In the genomic region with DNA sequence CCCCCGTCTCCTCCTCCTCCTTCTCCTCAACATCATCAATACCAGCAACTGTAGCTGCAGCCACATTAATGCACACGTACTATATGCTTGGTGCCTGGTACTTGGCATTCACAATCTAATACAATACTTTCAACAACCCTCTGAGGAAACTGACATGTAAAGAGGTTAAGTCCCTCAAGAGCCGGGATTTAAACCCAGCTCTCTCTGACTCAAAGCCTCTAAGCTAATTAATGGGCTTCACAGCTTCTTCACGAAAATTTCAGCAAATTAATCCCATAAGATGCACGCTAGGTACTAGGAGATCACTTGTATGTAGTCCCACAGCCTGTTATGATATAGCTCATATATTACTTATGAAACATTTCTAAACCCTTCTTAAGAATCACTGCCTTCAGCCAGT, we compare ENCODE assay signal across 21 cellular contexts.
"Had no signal": no experiment of that assay in that cellular context is flagged by ENCODE, and none has a peak within 500 bp of the region (broad histone marks: within the 10 kb centered on the region; RNA-seq: fewer than 3 reads in every experiment).

No MANE protein-coding gene starts in this region.

- H3K27me3 ChIP-seq: esophagus squamous epithelium, heart right ventricle, ovary, SJSA1, transverse colon had no signal

- H3K36me3 Mint-ChIP-seq: activated CD8-positive, alpha-beta memory T cell treated with anti-CD3 and anti-CD28 coated beads, Interleukin-2, amount 10 ng/mL, durations not matched to agents 7 days and 5 days; activated naive CD4-positive, alpha-beta T cell treated with anti-CD3 and anti-CD28 coated beads, Interleukin-2, amount 10 ng/mL, durations not matched to agents 7 days and 5 days; immature natural killer cell; memory B cell; naive thymus-derived CD4-positive, alpha-beta T cell had no signal

- H3K4me3 ChIP-seq: esophagus squamous epithelium, heart right ventricle, ovary, SJSA1, transverse colon had no signal

- H3K9me3 ChIP-seq: esophagus squamous epithelium, ovary, SJSA1, transverse colon had no signal

- H3K9me3 Mint-ChIP-seq: activated CD4-positive, alpha-beta memory T cell treated with anti-CD3 and anti-CD28 coated beads, Interleukin-2, amount 10 ng/mL, durations not matched to agents 7 days and 5 days; activated naive CD4-positive, alpha-beta T cell treated with anti-CD3 and anti-CD28 coated beads, Interleukin-2, amount 10 ng/mL, durations not matched to agents 7 days and 5 days; activated naive CD8-positive, alpha-beta T cell treated with anti-CD3 and anti-CD28 coated beads, Interleukin-2, amount 50 U/mL, for 24 hours; dendritic cell treated with granulocyte-macrophage colony-stimulating factor and Interleukin-4, amounts not matched to agents 40 ng/mL and 50 ng/mL, for 4 days had no signal

- H3K27ac Mint-ChIP-seq: activated CD4-positive, alpha-beta memory T cell treated with anti-CD3 and anti-CD28 coated beads, Interleukin-2, amount 10 ng/mL, durations not matched to agents 7 days and 5 days; activated CD4-positive, alpha-beta T cell treated with anti-CD3 and anti-CD28 coated beads for 36 hours; activated CD8-positive, alpha-beta memory T cell treated with anti-CD3 and anti-CD28 coated beads, Interleukin-2, amount 10 ng/mL, durations not matched to agents 7 days and 5 days; activated naive CD4-positive, alpha-beta T cell treated with anti-CD3 and anti-CD28 coated beads, Interleukin-2, amount 10 ng/mL, durations not matched to agents 7 days and 5 days; activated naive CD8-positive, alpha-beta T cell treated with anti-CD3 and anti-CD28 coated beads, Interleukin-2, amount 50 U/mL, for 24 hours; dendritic cell treated with granulocyte-macrophage colony-stimulating factor and Interleukin-4, amounts not matched to agents 40 ng/mL and 50 ng/mL, for 4 days; immature natural killer cell; memory B cell; naive thymus-derived CD4-positive, alpha-beta T cell; T-helper 17 cell had no signal

- H3K36me3 ChIP-seq: ovary had no signal

- H3K4me3 Mint-ChIP-seq: activated CD4-positive, alpha-beta memory T cell treated with anti-CD3 and anti-CD28 coated beads, Interleukin-2, amount 10 ng/mL, durations not matched to agents 7 days and 5 days; activated CD4-positive, alpha-beta T cell treated with anti-CD3 and anti-CD28 coated beads for 36 hours; activated CD8-positive, alpha-beta memory T cell treated with anti-CD3 and anti-CD28 coated beads, Interleukin-2, amount 10 ng/mL, durations not matched to agents 7 days and 5 days; activated naive CD4-positive, alpha-beta T cell treated with anti-CD3 and anti-CD28 coated beads, Interleukin-2, amount 10 ng/mL, durations not matched to agents 7 days and 5 days; activated naive CD8-positive, alpha-beta T cell treated with anti-CD3 and anti-CD28 coated beads, Interleukin-2, amount 50 U/mL, for 24 hours; dendritic cell treated with granulocyte-macrophage colony-stimulating factor and Interleukin-4, amounts not matched to agents 40 ng/mL and 50 ng/mL, for 4 days; immature natural killer cell; memory B cell; naive thymus-derived CD4-positive, alpha-beta T cell; T-helper 17 cell had no signal

- H3K4me1 Mint-ChIP-seq: activated CD4-positive, alpha-beta memory T cell treated with anti-CD3 and anti-CD28 coated beads, Interleukin-2, amount 10 ng/mL, durations not matched to agents 7 days and 5 days; activated CD4-positive, alpha-beta T cell treated with anti-CD3 and anti-CD28 coated beads for 36 hours; activated CD8-positive, alpha-beta memory T cell treated with anti-CD3 and anti-CD28 coated beads, Interleukin-2, amount 10 ng/mL, durations not matched to agents 7 days and 5 days; activated naive CD4-positive, alpha-beta T cell treated with anti-CD3 and anti-CD28 coated beads, Interleukin-2, amount 10 ng/mL, durations not matched to agents 7 days and 5 days; activated naive CD8-positive, alpha-beta T cell treated with anti-CD3 and anti-CD28 coated beads, Interleukin-2, amount 50 U/mL, for 24 hours; immature natural killer cell; memory B cell; T-helper 17 cell had no signal

- H3K27me3 Mint-ChIP-seq: activated naive CD4-positive, alpha-beta T cell treated with anti-CD3 and anti-CD28 coated beads, Interleukin-2, amount 10 ng/mL, durations not matched to agents 7 days and 5 days; activated naive CD8-positive, alpha-beta T cell treated with anti-CD3 and anti-CD28 coated beads, Interleukin-2, amount 50 U/mL, for 24 hours; dendritic cell treated with granulocyte-macrophage colony-stimulating factor and Interleukin-4, amounts not matched to agents 40 ng/mL and 50 ng/mL, for 4 days; memory B cell had no signal

- H3K27ac ChIP-seq: esophagus squamous epithelium, ovary, SJSA1, transverse colon had no signal

- DNase-seq: activated CD4-positive, alpha-beta memory T cell treated with anti-CD3 and anti-CD28 coated beads, Interleukin-2, amount 10 ng/mL, durations not matched to agents 7 days and 5 days; activated CD4-positive, alpha-beta T cell treated with anti-CD3 and anti-CD28 coated beads for 36 hours; activated CD8-positive, alpha-beta memory T cell treated with anti-CD3 and anti-CD28 coated beads, Interleukin-2, amount 10 ng/mL, durations not matched to agents 7 days and 5 days; activated naive CD4-positive, alpha-beta T cell treated with anti-CD3 and anti-CD28 coated beads, Interleukin-2, amount 10 ng/mL, durations not matched to agents 7 days and 5 days; activated naive CD8-positive, alpha-beta T cell treated with anti-CD3 and anti-CD28 coated beads, Interleukin-2, amount 50 U/mL, for 24 hours; activated T-cell treated with anti-CD3 and anti-CD28 coated beads, Interleukin-2, amount 50 U/mL, for 1 hour; aorta; effector memory CD4-positive, alpha-beta T cell; esophagus squamous epithelium; heart right ventricle; immature natural killer cell; left ventricle myocardium superior; naive thymus-derived CD4-positive, alpha-beta T cell; ovary; stimulated activated CD4-positive, alpha-beta T cell treated with anti-CD3 and anti-CD28 coated beads, Interleukin-1b, Interleukin-23, amount 100 ng/mL, for 48 hours; stimulated activated naive CD4-positive, alpha-beta T cell treated with Interleukin-2 at 50 U/mL for 16 hours; T-helper 17 cell; transverse colon had no signal
